17 cellular contexts compared by ENCODE assay signal in genomic region chr6:33983721-33984465, GRCh38.
DNase-seq lines count a peak whose midpoint lies in the region; ATAC-seq and TF ChIP-seq lines count a peak whose summit lies in the region.
"Had no signal": no experiment of that assay in that cellular context is flagged by ENCODE, and none has a peak within 500 bp of the region (broad histone marks: within the 10 kb centered on the region; RNA-seq: fewer than 3 reads in every experiment).

No MANE protein-coding gene starts in this region.

- 93 to 98% methylated on average over 6 to 8 of the region's 8 CpGs for WGBS in endodermal cell (ENCODE audit: insufficient coverage in 1 of 2, insufficient read length in 1 of 2), 2 experiments

- CTCF ChIA-PET in HCT116 (lab: Charles Lee), result interaction anchor here (1.5 to 1.7 kb wide), 2 partner anchors 44 to 213 kb away, joined by 5 to 6 read pairs; no protein-coding TSS in a partner anchor

- H3K27ac Mint-ChIP-seq in endodermal cell (no peak overlapping the region), osteocyte (ENCODE audit: unreplicated experiment) (no peak overlapping the region)
- no peak overlapping the region for H3K27ac Mint-ChIP-seq in stimulated activated naive B cell treated with anti-CD40 and anti-IgM and Interleukin-4, amounts not matched to agents 10 μg/mL and 1 μg/mL and 100 μg/mL, for 72 hours
- H3K27ac Mint-ChIP-seq: progenitor cell of endocrine pancreas had no signal

- H2AFZ ChIP-seq in HCT116 (ENCODE audit: low read depth, low read length, poor library complexity, severe bottlenecking), result no peak overlapping the region

- TF ChIP-seq RAD21 in HCT116 (IDR thresholded peaks at IDR 0.05; ENCODE audit: low read depth), result no peak

- H4K20me1 ChIP-seq in BLaER1 treated with 17β-estradiol and CSF1 and Interleukin-3, amounts not matched to agents 10 nM and 100 nM, result no peaks in the 10 kb centered on the region
- H4K20me1 ChIP-seq in HCT116 (ENCODE audit: insufficient read depth), result no peaks in the 10 kb centered on the region

- H3K9me2 ChIP-seq in HCT116 (ENCODE audit: insufficient read depth), result no peaks in the 10 kb centered on the region

- no peak for TF ChIP-seq POLR2A in HCT116 (IDR thresholded peaks at IDR 0.05; ENCODE audit: borderline replicate concordance, extremely low read depth, insufficient read depth, insufficient read length)

- peak overlapping the region in 9 of 11 experiments; percentile 15 to 55 (median 29); a peak in 8 of 22 replicates for H3K4me2 ChIP-seq in BLaER1 treated with 17β-estradiol and CSF1 and Interleukin-3, amounts not matched to agents 10 nM and 100 nM
- peak overlapping the region; percentile 75 for H3K4me2 ChIP-seq in HCT116 (ENCODE audit: low read length)

- H3K4me1 Mint-ChIP-seq in endodermal cell, result peaks cover 35% of the 10 kb centered on the region
- H3K4me1 Mint-ChIP-seq in osteocyte (ENCODE audit: unreplicated experiment), result peaks cover 4% of the 10 kb centered on the region
- H3K4me1 Mint-ChIP-seq in stimulated activated naive B cell treated with anti-CD40 and anti-IgM and Interleukin-4, amounts not matched to agents 10 μg/mL and 1 μg/mL and 100 μg/mL, for 72 hours, result peaks cover 0 to 3% of the 10 kb centered on the region in 2 donors

- BruUV-seq in HCT116 (replicated peaks; lab: Mats Ljungman, UMichigan), result no TSS peak

- H3K36me3 ChIP-seq in BLaER1 treated with 17β-estradiol and CSF1 and Interleukin-3, amounts not matched to agents 10 nM and 100 nM, result no peaks in the 10 kb centered on the region
- H3K36me3 ChIP-seq in HCT116 (ENCODE audit: control insufficient read depth in 1 of 2, insufficient read depth in 2 of 2, low read length in 2 of 2) (no peaks in the 10 kb centered on the region), endodermal cell (ENCODE audit: control insufficient read depth, insufficient read depth, low read length) (no peaks in the 10 kb centered on the region)

- H3K4me3 Mint-ChIP-seq in endodermal cell (no peak overlapping the region), osteocyte (ENCODE audit: unreplicated experiment) (no peak overlapping the region)
- H3K4me3 Mint-ChIP-seq in stimulated activated naive B cell treated with anti-CD40 and anti-IgM and Interleukin-4, amounts not matched to agents 10 μg/mL and 1 μg/mL and 100 μg/mL, for 72 hours, result no peak overlapping the region
- H3K4me3 Mint-ChIP-seq: naive thymus-derived CD4-positive, alpha-beta T cell had no signal

- H3K27ac ChIP-seq in BLaER1 treated with 17β-estradiol and CSF1 and Interleukin-3, amounts not matched to agents 10 nM and 100 nM, result no peak overlapping the region
- H3K27ac ChIP-seq in HCT116 (ENCODE audit: low read depth, low read length) (no peak overlapping the region), endodermal cell (ENCODE audit: low read depth, low read length) (no peak overlapping the region)
- H3K27ac ChIP-seq: testis had no signal

- H3K27me3 ChIP-seq in BLaER1 treated with 17β-estradiol and CSF1 and Interleukin-3, amounts not matched to agents 10 nM and 100 nM, result no peaks in the 10 kb centered on the region
- H3K27me3 ChIP-seq in HCT116 (ENCODE audit: insufficient read depth, low read length), result no peaks in the 10 kb centered on the region
- H3K27me3 ChIP-seq in endodermal cell (ENCODE audit: control insufficient read depth, insufficient read depth, low read length, poor library complexity, severe bottlenecking), result no peaks in the 10 kb centered on the region
- H3K27me3 ChIP-seq: testis had no signal

- ATAC-seq in HCT116, result no peak
- no peak for ATAC-seq in stimulated activated naive B cell treated with anti-CD40 and anti-IgM and Interleukin-4, amounts not matched to agents 10 μg/mL and 1 μg/mL and 100 μg/mL, for 72 hours (replicated peaks)
- ATAC-seq in GM21529 (IDR thresholded peaks at IDR 0.05; ENCODE audit: unreplicated experiment), result no peak
- ATAC-seq: activated CD4-positive, CD25-positive, alpha-beta regulatory T cell treated with anti-CD3 and anti-CD28 coated beads, Interleukin-2, amount 50 U/mL, for 24 hours; activated naive CD4-positive, alpha-beta T cell treated with anti-CD3 and anti-CD28 coated beads, Interleukin-2, amount 50 U/mL, for 72 hours had no signal

- RAD21 ChIA-PET in HCT116 (lab: Charles Lee; ENCODE audit: low non-redundant PET in 1 of 2, low total read pairs in 2 of 2, uncharacterized antibody in 2 of 2, unreplicated experiment in 2 of 2), result no interaction called here

- TF ChIP-seq CTCF in HCT116 (IDR thresholded peaks at IDR 0.05 in 2 of 3, conservative IDR thresholded peaks at IDR 0.05 in 1 of 3; ENCODE audit: borderline replicate concordance in 1 of 3, insufficient read depth in 1 of 3, low read depth in 2 of 3, low read length in 2 of 3), result no peak
- no peak for TF ChIP-seq CTCF in endodermal cell (conservative IDR thresholded peaks at IDR 0.05)
- no peak for TF ChIP-seq CTCF in osteocyte (IDR thresholded peaks at IDR 0.05)

- no peaks in the 10 kb centered on the region for H3K79me2 ChIP-seq in HCT116 (ENCODE audit: insufficient read depth, low read length)

- intact Hi-C loops in HCT116 (cut with micrococcal nuclease), result no loop called here

- no peak for DNase-seq in HCT116 (ENCODE audit: low read depth, low spot score)
- DNase-seq in endodermal cell, result peak; percentile 28
- peak; percentile 64 for DNase-seq in osteocyte (ENCODE audit: extremely low spot score, unreplicated experiment)
- no peak for DNase-seq in mucosa of gallbladder (ENCODE audit: low spot score)
- no peak for DNase-seq in stimulated activated naive B cell treated with anti-CD40 and anti-IgM and Interleukin-4, amounts not matched to agents 10 μg/mL and 1 μg/mL and 100 μg/mL, for 72 hours
- DNase-seq: kidney glomerular epithelial cell, NCI-H1048, NCI-H226, NCI-H748 treated with DMSO at 0.1 percent for 48 hours, T1000 had no signal

- H3K36me3 Mint-ChIP-seq in endodermal cell (ENCODE audit: low read depth) (no peaks in the 10 kb centered on the region), osteocyte (ENCODE audit: unreplicated experiment) (no peaks in the 10 kb centered on the region)
- no peaks in the 10 kb centered on the region for H3K36me3 Mint-ChIP-seq in stimulated activated naive B cell treated with anti-CD40 and anti-IgM and Interleukin-4, amounts not matched to agents 10 μg/mL and 1 μg/mL and 100 μg/mL, for 72 hours
- H3K36me3 Mint-ChIP-seq: activated naive CD4-positive, alpha-beta T cell treated with anti-CD3 and anti-CD28 coated beads, Interleukin-2, amount 50 U/mL, for 72 hours; naive thymus-derived CD4-positive, alpha-beta T cell had no signal

- POLR2A ChIA-PET in HCT116 (lab: Charles Lee), result interaction anchor here (0.6 kb wide), 1 partner anchor 175 kb away, joined by 3 read pairs; no protein-coding TSS in a partner anchor

- peaks cover 11 to 22% (median 16%) of the 10 kb centered on the region in 10 experiments; a peak in 18 of 20 replicates for H3K4me1 ChIP-seq in BLaER1 treated with 17β-estradiol and CSF1 and Interleukin-3, amounts not matched to agents 10 nM and 100 nM
- H3K4me1 ChIP-seq in HCT116 (ENCODE audit: control insufficient read depth in 1 of 2, insufficient read depth in 2 of 2, low read length in 2 of 2) (peaks cover 9 to 23% of the 10 kb centered on the region in 2 experiments; a peak in 3 of 4 replicates), endodermal cell (ENCODE audit: control insufficient read depth, insufficient read depth, low read length) (peaks cover 12% of the 10 kb centered on the region)
- H3K4me1 ChIP-seq: testis had no signal

- H3K9me3 Mint-ChIP-seq in endodermal cell (peaks cover 8% of the 10 kb centered on the region), osteocyte (ENCODE audit: unreplicated experiment) (peaks cover 6% of the 10 kb centered on the region)
- H3K9me3 Mint-ChIP-seq in stimulated activated naive B cell treated with anti-CD40 and anti-IgM and Interleukin-4, amounts not matched to agents 10 μg/mL and 1 μg/mL and 100 μg/mL, for 72 hours, result no peaks in the 10 kb centered on the region
- H3K9me3 Mint-ChIP-seq: activated naive CD4-positive, alpha-beta T cell treated with anti-CD3 and anti-CD28 coated beads, Interleukin-2, amount 50 U/mL, for 72 hours had no signal

- H3K27me3 Mint-ChIP-seq in endodermal cell (ENCODE audit: insufficient read depth) (peaks cover 37% of the 10 kb centered on the region), osteocyte (ENCODE audit: unreplicated experiment) (peaks cover 9% of the 10 kb centered on the region)
- peaks cover 12 to 26% of the 10 kb centered on the region in 2 donors for H3K27me3 Mint-ChIP-seq in stimulated activated naive B cell treated with anti-CD40 and anti-IgM and Interleukin-4, amounts not matched to agents 10 μg/mL and 1 μg/mL and 100 μg/mL, for 72 hours

- no peaks in the 10 kb centered on the region for H3K9me3 ChIP-seq in BLaER1 treated with 17β-estradiol and CSF1 and Interleukin-3, amounts not matched to agents 10 nM and 100 nM (replicated peaks in 1 of 11)
- H3K9me3 ChIP-seq in HCT116 (ENCODE audit: control insufficient read depth in 1 of 2, insufficient read depth in 1 of 2, low read depth in 1 of 2, low read length in 2 of 2) (no peaks in the 10 kb centered on the region), endodermal cell (ENCODE audit: control insufficient read depth, low read length) (peaks cover 9% of the 10 kb centered on the region)
- H3K9me3 ChIP-seq: testis had no signal

- no peak overlapping the region for H3K9ac ChIP-seq in BLaER1 treated with 17β-estradiol and CSF1 and Interleukin-3, amounts not matched to agents 10 nM and 100 nM
- H3K9ac ChIP-seq in HCT116 (ENCODE audit: low read length) (no peak overlapping the region), endodermal cell (ENCODE audit: extremely low read depth, low read length, poor library complexity, severe bottlenecking) (no peak overlapping the region)

- H3K4me3 ChIP-seq in BLaER1 treated with 17β-estradiol and CSF1 and Interleukin-3, amounts not matched to agents 10 nM and 100 nM, result no peak overlapping the region
- H3K4me3 ChIP-seq in HCT116 (replicated peaks in 1 of 2; ENCODE audit: low read depth in 1 of 2, low read length in 2 of 2) (peak overlapping the region in 1 of 2 experiments; percentile 39; a peak in 1 of 4 replicates), endodermal cell (ENCODE audit: low read length) (no peak overlapping the region)
- H3K4me3 ChIP-seq: testis had no signal

TF ChIP-seq in HCT116, 20 proteins besides CTCF, POLR2A, EP300 and RAD21:
- TF ChIP-seq ZNF274 (IDR thresholded peaks at IDR 0.05; ENCODE audit: low read depth, low read length), result no peak
- no peak for TF ChIP-seq EZH2 (IDR thresholded peaks at IDR 0.05)
- no peak for TF ChIP-seq EGR1 (IDR thresholded peaks at IDR 0.05; ENCODE audit: low read depth)
- no peak for TF ChIP-seq POLR2AphosphoS5 (IDR thresholded peaks at IDR 0.05; ENCODE audit: low read depth, low read length)
- TF ChIP-seq YY1 (IDR thresholded peaks at IDR 0.05; ENCODE audit: extremely low read depth, insufficient replicate concordance, low read depth, low read length), result no peak
- TF ChIP-seq JUND (IDR thresholded peaks at IDR 0.05), result no peak
- TF ChIP-seq SP1 (IDR thresholded peaks at IDR 0.05; ENCODE audit: low read depth), result no peak
- no peak for TF ChIP-seq CBX3 (IDR thresholded peaks at IDR 0.05; ENCODE audit: low read depth)
- TF ChIP-seq FOSL1 (IDR thresholded peaks at IDR 0.05; ENCODE audit: low read depth), result no peak
TF ChIP-seq in HCT116: peak in this region for 0.

Comparison
In these comparisons a context has a peak if more than half of its experiments do, and no peak if none do; other contexts are left out.
1. DNase-seq: peak in endodermal cell (single experiment) and osteocyte (single experiment); none in HCT116 (single experiment), mucosa of gallbladder (single experiment) and stimulated activated naive B cell treated with anti-CD40 and anti-IgM and Interleukin-4, amounts not matched to agents 10 μg/mL and 1 μg/mL and 100 μg/mL, for 72 hours (single experiment).